ENCODE assay signal across 1 cellular context in genomic region chr20:25011831-25012241, GRCh38.
TF ChIP-seq lines count a peak whose summit lies in the region.

No MANE protein-coding gene starts in this region.

TF ChIP-seq in liver, 16 proteins besides CTCF, POLR2A, EP300 and RAD21 (continued from another document):
- no peak for TF ChIP-seq ZBTB33 (IDR thresholded peaks at IDR 0.05)
TF ChIP-seq in liver: peak in this region for 11.
